ENCODE assay signal across 8 cellular contexts in the genomic region with DNA sequence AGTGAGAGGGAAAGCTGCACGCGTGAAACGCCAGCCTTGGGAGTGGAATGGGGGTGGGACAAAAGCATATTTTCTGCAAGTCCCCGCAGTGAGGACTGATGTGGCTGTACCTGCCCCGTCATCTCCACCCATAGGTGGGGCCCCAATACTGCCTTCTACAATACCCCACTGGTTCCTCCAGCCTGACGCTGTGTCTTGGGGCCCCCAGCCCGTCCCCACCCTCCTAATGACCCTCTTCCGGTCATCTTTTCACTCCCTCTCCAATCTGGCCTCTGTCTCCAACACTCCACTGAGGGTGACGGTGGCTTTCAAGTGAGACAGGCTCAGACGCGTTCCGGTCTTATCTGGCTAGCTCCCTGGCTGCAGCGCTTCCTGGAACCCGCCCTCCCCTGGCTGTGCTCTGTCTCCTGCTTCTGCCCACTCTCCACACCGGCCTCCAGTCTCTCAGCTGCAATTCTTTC.
A peak's percentile ranks its signal among the peaks of the same experiment; 100 is the strongest.
DNase-seq lines count a peak whose midpoint lies in the region; ATAC-seq and TF ChIP-seq lines count a peak whose summit lies in the region.

No MANE protein-coding gene starts in this region.

- H3K27me3 ChIP-seq in lung (ENCODE audit: control insufficient read depth, insufficient read depth), result no peaks in the 10 kb centered on the region

- H3K36me3 ChIP-seq in lung (ENCODE audit: control insufficient read depth in 2 of 2, insufficient read depth in 2 of 2, low read length in 2 of 2) (no peaks in the 10 kb centered on the region), urinary bladder (ENCODE audit: insufficient read depth) (no peaks in the 10 kb centered on the region)

- CTCF ChIA-PET in activated CD8-positive, alpha-beta memory T cell treated with anti-CD3 and anti-CD28 coated beads, Interleukin-2, amount 10 ng/mL, durations not matched to agents 7 days and 5 days (lab: Charles Lee), result interaction anchor here (1.2 to 1.4 kb wide), 2 partner anchors 103 to 156 kb away, joined by 4 to 5 read pairs; no protein-coding TSS in a partner anchor

- WGBS in lung, 2 donors, result 15 to 19% methylated on average over 15 of the region's 15 CpGs
- WGBS in urinary bladder, result 16% methylated on average over 15 of the region's 15 CpGs

- TF ChIP-seq CTCF in coronary artery (IDR thresholded peaks at IDR 0.05) (no peak), lung (IDR thresholded peaks at IDR 0.05; ENCODE audit: control extremely low read depth, extremely low read depth) (no peak)

- no peak overlapping the region for H3K27ac Mint-ChIP-seq in activated CD8-positive, alpha-beta memory T cell treated with anti-CD3 and anti-CD28 coated beads, Interleukin-2, amount 10 ng/mL, durations not matched to agents 7 days and 5 days

- H3K4me1 ChIP-seq in lung (ENCODE audit: control insufficient read depth in 2 of 2, insufficient read depth in 2 of 2, low read length in 2 of 2) (peaks cover 22 to 24% of the 10 kb centered on the region in 2 donors), urinary bladder (ENCODE audit: insufficient read depth) (peaks cover 4% of the 10 kb centered on the region)

- H3K9me3 Mint-ChIP-seq in activated CD8-positive, alpha-beta memory T cell treated with anti-CD3 and anti-CD28 coated beads, Interleukin-2, amount 10 ng/mL, durations not matched to agents 7 days and 5 days (ENCODE audit: low read depth), result no peaks in the 10 kb centered on the region

- DNase-seq in activated CD8-positive, alpha-beta memory T cell treated with anti-CD3 and anti-CD28 coated beads, Interleukin-2, amount 10 ng/mL, durations not matched to agents 7 days and 5 days, result no peak
- DNase-seq in activated CD8-positive, alpha-beta memory T cell treated with anti-CD3 and anti-CD28 coated beads for 24 hours, result no peak
- DNase-seq in coronary artery (ENCODE audit: low spot score) (no peak), lung (ENCODE audit: low spot score) (no peak), NCI-H1436 (lab: John Stamatoyannopoulos, UW) (no peak)
- no peak for DNase-seq in stimulated activated CD8-positive, alpha-beta memory T cell treated with anti-CD3 and anti-CD28 coated beads, Interleukin-4, amount 100 ng/mL, for 48 hours

- H3K4me1 Mint-ChIP-seq in activated CD8-positive, alpha-beta memory T cell treated with anti-CD3 and anti-CD28 coated beads, Interleukin-2, amount 10 ng/mL, durations not matched to agents 7 days and 5 days, result peaks cover 10% of the 10 kb centered on the region

- H3K27ac ChIP-seq in coronary artery (peak overlapping the region in 1 of 2 donors; percentile 79), lung (ENCODE audit: low read depth in 1 of 2, low read length in 1 of 2) (peak overlapping the region; percentile 46 to 91), urinary bladder (ENCODE audit: low read depth) (peak overlapping the region; percentile 15)

- no peaks in the 10 kb centered on the region for H3K27me3 Mint-ChIP-seq in activated CD8-positive, alpha-beta memory T cell treated with anti-CD3 and anti-CD28 coated beads, Interleukin-2, amount 10 ng/mL, durations not matched to agents 7 days and 5 days

- no peaks in the 10 kb centered on the region for H3K36me3 Mint-ChIP-seq in activated CD8-positive, alpha-beta memory T cell treated with anti-CD3 and anti-CD28 coated beads, Interleukin-2, amount 10 ng/mL, durations not matched to agents 7 days and 5 days

- H3K4me3 Mint-ChIP-seq in activated CD8-positive, alpha-beta memory T cell treated with anti-CD3 and anti-CD28 coated beads, Interleukin-2, amount 10 ng/mL, durations not matched to agents 7 days and 5 days, result no peak overlapping the region

- peak overlapping the region; percentile 60 for H3K4me3 ChIP-seq in coronary artery
- no peak overlapping the region for H3K4me3 ChIP-seq in lung
- H3K4me3 ChIP-seq in urinary bladder (ENCODE audit: low read depth, low read length), result no peak overlapping the region

- ATAC-seq in activated CD8-positive, alpha-beta memory T cell treated with anti-CD3 and anti-CD28 coated beads, Interleukin-2, amount 10 ng/mL, durations not matched to agents 7 days and 5 days, result peak; percentile 33
- ATAC-seq in lung (ENCODE audit: insufficient read depth, low FRiP score), result no peak
- no peak for ATAC-seq in HG02610 (IDR thresholded peaks at IDR 0.05; ENCODE audit: unreplicated experiment)

- H3K9me3 ChIP-seq in lung (ENCODE audit: control insufficient read depth in 2 of 2, insufficient read depth in 1 of 2, low read length in 1 of 2), result no peaks in the 10 kb centered on the region
